Comparison of ENCODE assay signal across 10 cellular contexts in genomic region chr14:103921855-103922200, GRCh38. TPM values are rescaled to one million over a fixed set of nuclear protein-coding genes. Genes with fewer than 3 reads are reported as not detected.
DNase-seq lines count a peak whose midpoint lies in the region; ATAC-seq and TF ChIP-seq lines count a peak whose summit lies in the region.
"Not testable (repeated sequence)": the region's sequence is repeated elsewhere in the genome, so short reads cannot be mapped to it uniquely, and the experiment has no call there.
"Had no signal": no experiment of that assay in that cellular context is flagged by ENCODE, and none has a peak within 500 bp of the region (broad histone marks: within the 10 kb centered on the region; RNA-seq: fewer than 3 reads in every experiment).

No MANE protein-coding gene starts in this region.

- H3K4me3 Mint-ChIP-seq in activated T-helper 17 cell treated with anti-CD3 and anti-CD28 coated beads, Interleukin-2, amount 50 U/mL, for 72 hours, result peak overlapping the region; percentile 93

- peaks cover 38 to 44% (median 43%) of the 10 kb centered on the region in 11 experiments for H4K20me1 ChIP-seq in BLaER1 treated with 17β-estradiol and CSF1 and Interleukin-3, amounts not matched to agents 10 nM and 100 nM

- peaks cover 19% of the 10 kb centered on the region for H3K36me3 Mint-ChIP-seq in activated T-helper 17 cell treated with anti-CD3 and anti-CD28 coated beads, Interleukin-2, amount 50 U/mL, for 72 hours (ENCODE audit: low read depth)

- peak; percentile 15 for ATAC-seq in HG03354 (IDR thresholded peaks at IDR 0.05; ENCODE audit: poor library complexity, severe bottlenecking, unreplicated experiment)
- not testable (repeated sequence) for ATAC-seq in RWPE2 (ENCODE audit: low read depth); activated T-helper 17 cell treated with anti-CD3 and anti-CD28 coated beads, Interleukin-2, amount 50 U/mL, for 72 hours (replicated peaks)

- peaks cover 14 to 33% (median 20%) of the 10 kb centered on the region in 11 experiments for H3K36me3 ChIP-seq in BLaER1 treated with 17β-estradiol and CSF1 and Interleukin-3, amounts not matched to agents 10 nM and 100 nM
- H3K36me3 ChIP-seq in RWPE2 (ENCODE audit: low read depth) (peaks cover 18% of the 10 kb centered on the region), neuron (ENCODE audit: insufficient read depth, low read length) (peaks cover 11% of the 10 kb centered on the region)
- H3K36me3 ChIP-seq in subcutaneous abdominal adipose tissue (ENCODE audit: control insufficient read depth in 5 of 5, insufficient read depth in 5 of 5, low read length in 5 of 5), result not testable (repeated sequence)

- not testable (repeated sequence) for H3K27ac Mint-ChIP-seq in activated T-helper 17 cell treated with anti-CD3 and anti-CD28 coated beads, Interleukin-2, amount 50 U/mL, for 72 hours

- H2AFZ ChIP-seq in neuron (ENCODE audit: low read depth, low read length), result peak overlapping the region; percentile 94

- not testable (repeated sequence) for TF ChIP-seq CTCF in RWPE2 (IDR thresholded peaks at IDR 0.05; ENCODE audit: poor library complexity, severe bottlenecking); dorsolateral prefrontal cortex (IDR thresholded peaks at IDR 0.05 in 54 of 56, conservative IDR thresholded peaks at IDR 0.05 in 2 of 56; ENCODE audit: low read depth in 1 of 56, partially characterized antibody in 56 of 56)

- peak overlapping the region; percentile 61 to 96 (median 78) for H3K4me2 ChIP-seq in BLaER1 treated with 17β-estradiol and CSF1 and Interleukin-3, amounts not matched to agents 10 nM and 100 nM

- H3K4me1 ChIP-seq in BLaER1 treated with 17β-estradiol and CSF1 and Interleukin-3, amounts not matched to agents 10 nM and 100 nM, result peaks cover 15 to 57% (median 27%) of the 10 kb centered on the region in 10 experiments
- not testable (repeated sequence) for H3K4me1 ChIP-seq in RWPE2 (ENCODE audit: insufficient read depth, poor library complexity, severe bottlenecking); neuron (ENCODE audit: insufficient read depth, low read length)
- H3K4me1 ChIP-seq in subcutaneous abdominal adipose tissue (ENCODE audit: control insufficient read depth in 5 of 5, insufficient read depth in 5 of 5, low read length in 5 of 5), result peaks cover 2 to 20% (median 20%) of the 10 kb centered on the region in 5 donors

- H3K4me1 Mint-ChIP-seq in activated T-helper 17 cell treated with anti-CD3 and anti-CD28 coated beads, Interleukin-2, amount 50 U/mL, for 72 hours, result not testable (repeated sequence)

- H3K27me3 Mint-ChIP-seq in activated T-helper 17 cell treated with anti-CD3 and anti-CD28 coated beads, Interleukin-2, amount 50 U/mL, for 72 hours, result not testable (repeated sequence)

- peak overlapping the region; percentile 66 to 97 (median 88) for H3K4me3 ChIP-seq in BLaER1 treated with 17β-estradiol and CSF1 and Interleukin-3, amounts not matched to agents 10 nM and 100 nM
- peak overlapping the region; percentile 77 for H3K4me3 ChIP-seq in RWPE2 (ENCODE audit: severe bottlenecking)
- H3K4me3 ChIP-seq in dorsolateral prefrontal cortex, result peak overlapping the region; percentile 72 to 100 (median 96)
- peak overlapping the region; percentile 40; the same call in 1 of the 2 replicates for H3K4me3 ChIP-seq in iPS-18c (ENCODE audit: insufficient read depth, low read depth, low read length)
- peak overlapping the region; percentile 74 for H3K4me3 ChIP-seq in neuron (ENCODE audit: low read length)
- H3K4me3 ChIP-seq in subcutaneous abdominal adipose tissue (ENCODE audit: low read depth in 1 of 5, low read length in 5 of 5), result peak overlapping the region in 3 of 5 donors; percentile 53 to 100 (median 100)

- H3K9me3 Mint-ChIP-seq in activated T-helper 17 cell treated with anti-CD3 and anti-CD28 coated beads, Interleukin-2, amount 50 U/mL, for 72 hours, result not testable (repeated sequence)

- DNase-seq in RWPE2 (ENCODE audit: low spot score); dorsolateral prefrontal cortex: not testable (repeated sequence)

- intact Hi-C loops in dorsolateral prefrontal cortex (cut with DNase I), result loop anchor here in 1 of 2 donors (5.0 to 10.0 kb wide), 2 partner anchors 75 to 357 kb away; partner anchors contain the start of genes BAG5, COA8 and PPP1R13B

- not testable (repeated sequence) for H3K27me3 ChIP-seq in BLaER1 treated with 17β-estradiol and CSF1 and Interleukin-3, amounts not matched to agents 10 nM and 100 nM; RWPE2 (ENCODE audit: insufficient read depth, poor library complexity, severe bottlenecking); dorsolateral prefrontal cortex; neuron (ENCODE audit: insufficient read depth, low read length); subcutaneous abdominal adipose tissue (ENCODE audit: control insufficient read depth in 5 of 5, insufficient read depth in 4 of 5, low read length in 5 of 5)

- peak overlapping the region in 4 of 11 experiments; percentile 89 to 94 (median 90); a peak in 11 of 22 replicates for H3K27ac ChIP-seq in BLaER1 treated with 17β-estradiol and CSF1 and Interleukin-3, amounts not matched to agents 10 nM and 100 nM
- H3K27ac ChIP-seq in RWPE2 (ENCODE audit: poor library complexity, severe bottlenecking); subcutaneous abdominal adipose tissue (ENCODE audit: low read depth, low read length): not testable (repeated sequence)
- peak overlapping the region in 7 of 59 donors; percentile 48 to 90 (median 75) for H3K27ac ChIP-seq in dorsolateral prefrontal cortex

- H3K9me3 ChIP-seq in BLaER1 treated with 17β-estradiol and CSF1 and Interleukin-3, amounts not matched to agents 10 nM and 100 nM (replicated peaks in 1 of 11); RWPE2 (ENCODE audit: severe bottlenecking); iPS-18c (ENCODE audit: control insufficient read depth, insufficient read depth, low read length); neuron (ENCODE audit: low read length); subcutaneous abdominal adipose tissue (ENCODE audit: control insufficient read depth in 5 of 5, low read length in 5 of 5): not testable (repeated sequence)

- H3K9ac ChIP-seq in BLaER1 treated with 17β-estradiol and CSF1 and Interleukin-3, amounts not matched to agents 10 nM and 100 nM, result peak overlapping the region in 9 of 11 experiments; percentile 90 to 98 (median 93); a peak in 11 of 22 replicates
- not testable (repeated sequence) for H3K9ac ChIP-seq in subcutaneous abdominal adipose tissue (ENCODE audit: low read length in 5 of 5)

RNA-seq across cellular contexts. Expression of gene TDRD9, which starts 6.4 kb away (rescaled TPM):
- under 1 TPM in 1 of 2 donors, not detected in 1; 0.95 TPM for total RNA-seq in activated T-helper 17 cell treated with anti-CD3 and anti-CD28 coated beads, Interleukin-2, amount 50 U/mL, for 72 hours
- 10 to 100 TPM in 60 of 120 experiments, 1 to 10 TPM in 60; 1.9 to 23.1 (median 10.0) TPM for total RNA-seq in dorsolateral prefrontal cortex

RNA-seq across cellular contexts. Expression of gene RD3L, which starts 20.5 kb away (rescaled TPM):
- total RNA-seq in activated T-helper 17 cell treated with anti-CD3 and anti-CD28 coated beads, Interleukin-2, amount 50 U/mL, for 72 hours, result not detected
- total RNA-seq in dorsolateral prefrontal cortex, result not detected
- total RNA-seq: mesenteric fat pad, urinary bladder had no signal

Comparison
In these comparisons a context has a peak if more than half of its experiments do, and no peak if none do; other contexts are left out.
1. H3K4me3 ChIP-seq: peak in every context shown above with its lines; median percentile 100 in subcutaneous abdominal adipose tissue; 96 in dorsolateral prefrontal cortex; 88 in BLaER1 treated with 17β-estradiol and CSF1 and Interleukin-3, amounts not matched to agents 10 nM and 100 nM; 77 in RWPE2; 74 in neuron; 40 in iPS-18c.